8 cellular contexts compared by ENCODE assay signal in the genomic region with DNA sequence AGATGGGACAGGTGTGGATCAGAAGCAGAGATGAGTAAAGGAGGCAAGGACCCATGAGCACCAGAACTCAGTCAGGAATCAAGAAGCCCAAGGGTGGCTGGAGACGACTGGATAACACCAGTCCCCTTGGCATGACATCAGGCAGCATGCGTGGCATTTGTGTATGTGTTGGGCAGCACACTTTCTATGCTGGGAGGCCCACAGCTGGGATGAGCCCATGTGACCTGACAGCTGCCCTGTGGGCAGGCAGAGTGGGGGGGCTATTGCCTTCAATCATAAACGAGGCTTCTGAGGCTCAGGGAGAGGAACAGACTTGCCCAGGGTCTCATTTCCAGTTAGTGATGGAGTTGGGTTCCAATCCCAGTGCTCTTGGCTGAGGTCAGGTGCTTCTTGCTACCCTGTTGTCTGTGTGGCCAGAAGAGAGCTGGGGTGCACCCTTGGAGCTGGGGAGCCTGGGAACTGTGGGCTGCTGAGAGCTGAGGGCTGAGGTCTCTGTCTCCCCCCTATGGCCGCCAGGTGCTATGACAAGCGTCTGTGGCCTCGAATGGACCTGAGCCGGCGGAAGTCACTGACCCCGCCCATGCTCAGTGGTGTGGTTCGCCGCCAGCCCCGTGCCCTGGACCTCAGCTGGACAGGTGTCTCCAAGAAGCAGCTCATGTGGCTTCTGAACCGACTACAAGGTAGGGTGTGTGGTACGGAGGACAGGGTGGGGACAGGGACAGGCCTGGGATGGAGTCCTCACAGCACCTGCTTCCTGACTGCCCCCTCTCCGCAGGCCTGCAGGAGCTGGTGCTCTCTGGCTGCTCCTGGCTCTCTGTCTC. TPM values are rescaled to one million over a fixed set of nuclear protein-coding genes. Genes with fewer than 3 reads are reported as not detected.
DNase-seq lines count a peak whose midpoint lies in the region; ATAC-seq, FAIRE-seq and TF ChIP-seq lines count a peak whose summit lies in the region.

No MANE protein-coding gene starts in this region.

- TF ChIP-seq EP300 in H1 (IDR thresholded peaks at IDR 0.05; ENCODE audit: borderline replicate concordance in 1 of 2, low read depth in 2 of 2, low read length in 2 of 2) = no peak; a peak in 1 of 3 replicates
- no peak for TF ChIP-seq EP300 in stomach (IDR thresholded peaks at IDR 0.05)

- CTCF ChIA-PET in H1 (lab: Charles Lee; ENCODE audit: partially characterized antibody) = interaction anchor here (0.6 to 4.5 kb wide), 30 partner anchors 8 to 553 kb away, joined by 3 to 33 read pairs (median 4); partner anchors contain the start of gene STX4

- H3K4me3 ChIP-seq in H1 (ENCODE audit: extremely low read depth in 1 of 4, insufficient read depth in 2 of 4, low read depth in 3 of 4, low read length in 4 of 4) (0 out of 8 replicates have a peak overlapping the region, but pooled peaks of 2 of the 4 experiments have one; percentile 1 to 10), stomach (peak overlapping the region in 1 of 4 donors; percentile 2)

- TF ChIP-seq CTCF in H1 (IDR thresholded peaks at IDR 0.05; ENCODE audit: control extremely low read depth in 1 of 3, insufficient read depth in 1 of 3, low read depth in 1 of 3, low read length in 3 of 3) (peak; percentile 84 to 97 (median 93)), stomach (IDR thresholded peaks at IDR 0.05) (peak in 5 of 7 experiments; percentile 78 to 91 (median 83))

- POLR2A ChIA-PET in H1 (lab: Charles Lee; ENCODE audit: partially characterized antibody) = interaction anchor here (0.6 to 12.0 kb wide), 11 partner anchors 8 to 196 kb away, joined by 3 to 105 read pairs (median 4); partner anchors contain the start of genes FBXL19, KAT8, ORAI3 and SETD1A

- H2BK120ac ChIP-seq in H1 (replicated peaks; ENCODE audit: low read depth, low read length) = no peak overlapping the region

- H3K56ac ChIP-seq in H1 (replicated peaks; ENCODE audit: insufficient read length, low read depth, low read length) = no peak overlapping the region

- H4K20me1 ChIP-seq in H1 (replicated peaks in 1 of 2; ENCODE audit: control insufficient read depth in 1 of 2, insufficient read depth in 2 of 2, low read length in 2 of 2) = peaks cover 3 to 16% of the 10 kb centered on the region in 2 experiments

- peak; percentile 56 for ATAC-seq in GM18519 (IDR thresholded peaks at IDR 0.05; ENCODE audit: low FRiP score, unreplicated experiment)
- ATAC-seq in HG03066 (IDR thresholded peaks at IDR 0.05; ENCODE audit: low read depth, unreplicated experiment) = peak; percentile 91

- H3K36me3 ChIP-seq in H1 (ENCODE audit: control insufficient read depth in 2 of 4, insufficient read depth in 4 of 4, low read length in 3 of 4) (peaks cover 11 to 28% (median 14%) of the 10 kb centered on the region in 4 experiments; a peak in 7 of 8 replicates), stomach (peaks cover 0 to 72% (median 70%) of the 10 kb centered on the region in 4 donors)

- peak overlapping the region; percentile 48; the same call in 1 of the 2 replicates for H2BK5ac ChIP-seq in H1 (ENCODE audit: low read depth, low read length)

- H2AFZ ChIP-seq in H1 (ENCODE audit: low read length) = no peak overlapping the region

- no peak overlapping the region for H4K91ac ChIP-seq in H1 (replicated peaks; ENCODE audit: insufficient read length, low read length)

- H2AK5ac ChIP-seq in H1 (ENCODE audit: low read depth, low read length) = no peak overlapping the region

- H3K9me3 ChIP-seq in H1 (ENCODE audit: insufficient read depth in 2 of 2, low read depth in 1 of 2, low read length in 1 of 2) (no peaks in the 10 kb centered on the region), stomach (no peaks in the 10 kb centered on the region)

- 34% methylated on average over 13 of the region's 15 CpGs; no CpG with 5 or more reads in 1 of the 2 experiments for WGBS in H1 (ENCODE audit: extremely low coverage in 1 of 2, insufficient coverage in 1 of 2, insufficient read length in 1 of 2, insufficient replicate concordance in 2 of 2, low coverage in 1 of 2, low lambda C conversion rate in 2 of 2, missing lambda C conversion rate in 1 of 2), 2 experiments
- WGBS in stomach, 5 donors = 16 to 21% (median 20%) methylated on average over 14 to 15 of the region's 15 CpGs

- peak overlapping the region in 1 of 2 experiments; percentile 22; a peak in 1 of 4 replicates for H3K4me2 ChIP-seq in H1 (ENCODE audit: insufficient read depth in 1 of 2, low read depth in 2 of 2, low read length in 2 of 2)

- no peaks in the 10 kb centered on the region; a peak in 1 of 4 replicates for H3K79me2 ChIP-seq in H1 (ENCODE audit: control insufficient read depth in 1 of 2, insufficient read depth in 2 of 2, low read length in 2 of 2)

- TF ChIP-seq RAD21 in H1 (IDR thresholded peaks at IDR 0.05 in 1 of 2, conservative IDR thresholded peaks at IDR 0.05 in 1 of 2; ENCODE audit: low read depth in 2 of 2, low read length in 2 of 2) = peak; percentile 74 to 83

- H3K9ac ChIP-seq in H1 (replicated peaks in 1 of 4; ENCODE audit: extremely low read depth in 1 of 4, low read depth in 3 of 4, low read length in 3 of 4) = no peak overlapping the region

- no peak overlapping the region; the same call in 1 of the 2 replicates for H2BK12ac ChIP-seq in H1 (ENCODE audit: low read depth, low read length)

- no peak overlapping the region for H2BK15ac ChIP-seq in H1 (ENCODE audit: low read length)

- no peak overlapping the region for H3K14ac ChIP-seq in H1 (ENCODE audit: insufficient read length)

- H3K4me1 ChIP-seq in H1 (replicated peaks in 1 of 4; ENCODE audit: control insufficient read depth in 3 of 4, insufficient read depth in 4 of 4, low read length in 3 of 4) = peaks cover 0 to 13% (median 8%) of the 10 kb centered on the region in 4 experiments; a peak in 6 of 7 replicates
- peaks cover 7 to 30% (median 16%) of the 10 kb centered on the region in 4 donors for H3K4me1 ChIP-seq in stomach

- no peak overlapping the region for H3K23ac ChIP-seq in H1 (ENCODE audit: insufficient read length)

- H4K8ac ChIP-seq in H1 (ENCODE audit: extremely low read depth, insufficient read depth, low read length) = no peak overlapping the region

- no peak overlapping the region for H3K27ac ChIP-seq in H1 (ENCODE audit: low read depth, low read length)
- peak overlapping the region; percentile 9 to 73 (median 54) for H3K27ac ChIP-seq in stomach

- DNase-seq in AG20443 (ENCODE audit: low spot score) (peak; percentile 90), NCI-H345 treated with DMSO at 0.1 percent for 48 hours (lab: John Stamatoyannopoulos, UW; ENCODE audit: unreplicated experiment) (peak; percentile 34), H1 (ENCODE audit: low read depth in 1 of 2, low spot score in 2 of 2) (peak in 1 of 2 experiments; percentile 87), midbrain (lab: John Stamatoyannopoulos, UW) (peak; percentile 40), stomach (peak; percentile 84)
- peak; percentile 73 to 79 for DNase-seq in activated CD4-positive, alpha-beta T cell treated with anti-CD3 and anti-CD28 coated beads, Interleukin-2, amount 50 U/mL, for 48 hours

- H3K79me1 ChIP-seq in H1 (ENCODE audit: low read depth, low read length) = peaks cover 4% of the 10 kb centered on the region; the same call in 1 of the 2 replicates

- peak; percentile 55 for FAIRE-seq in H1 (lab: Jason Lieb, UNC)

- no peak overlapping the region for H3K18ac ChIP-seq in H1 (ENCODE audit: extremely low read depth, low read length)

- TF ChIP-seq POLR2A in H1 (IDR thresholded peaks at IDR 0.05; ENCODE audit: control extremely low read depth in 1 of 2, low read depth in 2 of 2, low read length in 2 of 2) (no peak), stomach (IDR thresholded peaks at IDR 0.05) (no peak)

- H2BK20ac ChIP-seq in H1 (ENCODE audit: low read length) = no peak overlapping the region

- intact Hi-C loops in stomach (cut with DNase I; ENCODE audit: low total_unique reads) = no loop called here

- H3K4ac ChIP-seq in H1 (replicated peaks; ENCODE audit: insufficient read length, low read depth, low read length) = no peak overlapping the region

- H4K5ac ChIP-seq in H1 (ENCODE audit: insufficient read length, low read depth, low read length) = no peak overlapping the region

- no peaks in the 10 kb centered on the region for H3K23me2 ChIP-seq in H1 (ENCODE audit: low read depth, low read length)

- H3K27me3 ChIP-seq in H1 (replicated peaks in 1 of 4; ENCODE audit: control insufficient read depth in 3 of 4, extremely low read depth in 1 of 4, insufficient read depth in 3 of 4, low read length in 3 of 4) (no peaks in the 10 kb centered on the region), stomach (no peaks in the 10 kb centered on the region)

RNA-seq across cellular contexts. Expression of gene ORAI3, which starts 7.1 kb away (rescaled TPM):
- total RNA-seq in H1 (2021; fragmentation: NEBNext Ultra II Directional; extraction: Animal tissue kit (Norgen Biotek cat#: 25700)) = 8.7 and 10.0 TPM in 2 replicates
- polyA plus RNA-seq in H1 (2011; rRNA removed) = 24.5 and 26.8 TPM in 2 replicates
- 15.8 TPM for polyA plus RNA-seq in H1 (2011; cell fraction: cytosol; rRNA removed)
- polyA plus RNA-seq in H1 (2011; cell fraction: nucleus; rRNA removed) = 15.7 TPM
- polyA plus RNA-seq in H1 (2012, experiment 1 of 2) = 6.0 to 11.3 TPM (median 9.0 TPM) in 4 replicates
- polyA plus RNA-seq in H1 (2012, experiment 2 of 2) = 10.6 TPM
- 10.8 TPM for polyA plus RNA-seq in H1 (2013, experiment 1 of 2)
- polyA plus RNA-seq in H1 (2013, experiment 2 of 2) = 13.1 TPM
- polyA minus RNA-seq in H1 (2011; rRNA and poly(A)+ RNA removed) = 11.8 and 13.4 TPM in 2 replicates
- 6.5 TPM for polyA minus RNA-seq in H1 (2011; cell fraction: cytosol; rRNA and poly(A)+ RNA removed)
- polyA minus RNA-seq in H1 (2011; cell fraction: nucleus; rRNA and poly(A)+ RNA removed) = 8.5 TPM
- 10 to 100 TPM in 2 of 5 donors, 1 to 10 TPM in 2, not detected in 1; 6.7 to 14.0 (median 11.2) TPM for total RNA-seq in stomach
- 10 to 100 TPM in 2 of 3 donors, 1 to 10 TPM in 1; 7.8 to 26.0 (median 10.5) TPM for polyA plus RNA-seq in stomach

RNA-seq across cellular contexts. Expression of gene SETD1A, which starts 15.7 kb away (rescaled TPM):
- 29.0 and 29.6 TPM in 2 replicates for total RNA-seq in H1 (2021; fragmentation: NEBNext Ultra II Directional; extraction: Animal tissue kit (Norgen Biotek cat#: 25700))
- polyA plus RNA-seq in H1 (2011; rRNA removed) = 4.8 and 8.3 TPM in 2 replicates
- polyA plus RNA-seq in H1 (2011; cell fraction: cytosol; rRNA removed) = 3.2 TPM
- 20.7 TPM for polyA plus RNA-seq in H1 (2011; cell fraction: nucleus; rRNA removed)
- 23.3 to 31.8 TPM (median 27.5 TPM) in 4 replicates for polyA plus RNA-seq in H1 (2012, experiment 1 of 2)
- 13.9 TPM for polyA plus RNA-seq in H1 (2012, experiment 2 of 2)
- 18.4 TPM for polyA plus RNA-seq in H1 (2013, experiment 1 of 2)
- polyA plus RNA-seq in H1 (2013, experiment 2 of 2) = 18.0 TPM
- polyA minus RNA-seq in H1 (2011; rRNA and poly(A)+ RNA removed) = 3.2 and 4.1 TPM in 2 replicates
- 8.7 TPM for polyA minus RNA-seq in H1 (2011; cell fraction: cytosol; rRNA and poly(A)+ RNA removed)
- polyA minus RNA-seq in H1 (2011; cell fraction: nucleus; rRNA and poly(A)+ RNA removed) = 9.1 TPM
- total RNA-seq in stomach = 10 to 100 TPM in 3 of 5 donors, 1 to 10 TPM in 2; 4.4 to 22.2 (median 19.2) TPM
- 1 to 10 TPM; 5.2 to 7.5 (median 5.9) TPM for polyA plus RNA-seq in stomach

RNA-seq across cellular contexts. Expression of gene FBXL19, which starts 18.4 kb away (rescaled TPM):
- 72.2 and 74.8 TPM in 2 replicates for total RNA-seq in H1 (2021; fragmentation: NEBNext Ultra II Directional; extraction: Animal tissue kit (Norgen Biotek cat#: 25700))
- polyA plus RNA-seq in H1 (2011; rRNA removed) (47.2 and 77.3 TPM in 2 replicates), stomach (10 to 100 TPM in 1 of 3 donors, 1 to 10 TPM in 2; 5.8 to 12.7 (median 8.2) TPM)
- 36.7 TPM for polyA plus RNA-seq in H1 (2011; cell fraction: cytosol; rRNA removed)
- polyA plus RNA-seq in H1 (2011; cell fraction: nucleus; rRNA removed) = 70.9 TPM
- polyA plus RNA-seq in H1 (2012, experiment 1 of 2) = 35.8 to 54.6 TPM (median 48.7 TPM) in 4 replicates
- 41.4 TPM for polyA plus RNA-seq in H1 (2012, experiment 2 of 2)
- 42.8 TPM for polyA plus RNA-seq in H1 (2013, experiment 1 of 2)
- 45.1 TPM for polyA plus RNA-seq in H1 (2013, experiment 2 of 2)
- 9.9 and 13.9 TPM in 2 replicates for polyA minus RNA-seq in H1 (2011; rRNA and poly(A)+ RNA removed)
- 46.6 TPM for polyA minus RNA-seq in H1 (2011; cell fraction: cytosol; rRNA and poly(A)+ RNA removed)
- 25.4 TPM for polyA minus RNA-seq in H1 (2011; cell fraction: nucleus; rRNA and poly(A)+ RNA removed)
- total RNA-seq in stomach = 100 to 1,000 TPM in 1 of 5 donors, 10 to 100 TPM in 1, 1 to 10 TPM in 3; 6.7 to 252 (median 9.7) TPM

RNA-seq across cellular contexts. Expression of gene HSD3B7, which starts 43.2 kb away (rescaled TPM):
- 2.9 and 3.1 TPM in 2 replicates for total RNA-seq in H1 (2021; fragmentation: NEBNext Ultra II Directional; extraction: Animal tissue kit (Norgen Biotek cat#: 25700))
- polyA plus RNA-seq in H1 (2011; rRNA removed) (6.6 and 9.8 TPM in 2 replicates), stomach (10 to 100 TPM in 1 of 3 donors, 1 to 10 TPM in 2; 4.3 to 19.5 (median 7.3) TPM)
- polyA plus RNA-seq in H1 (2011; cell fraction: cytosol; rRNA removed) = 5.6 TPM
- polyA plus RNA-seq in H1 (2011; cell fraction: nucleus; rRNA removed) = 9.9 TPM
- polyA plus RNA-seq in H1 (2012, experiment 1 of 2) = 1.2 to 4.1 TPM (median 3.8 TPM) in 4 replicates
- 5.2 TPM for polyA plus RNA-seq in H1 (2012, experiment 2 of 2)
- 2.6 TPM for polyA plus RNA-seq in H1 (2013, experiment 1 of 2)
- 2.5 TPM for polyA plus RNA-seq in H1 (2013, experiment 2 of 2)
- polyA minus RNA-seq in H1 (2011; rRNA and poly(A)+ RNA removed) = 2.3 and 2.9 TPM in 2 replicates
- 1.7 TPM for polyA minus RNA-seq in H1 (2011; cell fraction: cytosol; rRNA and poly(A)+ RNA removed)
- 2.2 TPM for polyA minus RNA-seq in H1 (2011; cell fraction: nucleus; rRNA and poly(A)+ RNA removed)
- 10 to 100 TPM in 3 of 5 donors, 1 to 10 TPM in 2; 2.9 to 52.7 (median 13.4) TPM for total RNA-seq in stomach

RNA-seq across cellular contexts. Expression of gene CTF1, which starts 45.4 kb away (rescaled TPM):
- 0.77 and 0.97 TPM in 2 replicates for total RNA-seq in H1 (2021; fragmentation: NEBNext Ultra II Directional; extraction: Animal tissue kit (Norgen Biotek cat#: 25700))
- polyA plus RNA-seq in H1 (2011; rRNA removed) = 3.4 and 5.0 TPM in 2 replicates
- polyA plus RNA-seq in H1 (2011; cell fraction: cytosol; rRNA removed) = 1.3 TPM
- polyA plus RNA-seq in H1 (2011; cell fraction: nucleus; rRNA removed) = 3.2 TPM
- 0.50 to 1.1 TPM (median 1.00 TPM) in 4 replicates for polyA plus RNA-seq in H1 (2012, experiment 1 of 2)
- 1.0 TPM for polyA plus RNA-seq in H1 (2012, experiment 2 of 2)
- 1.3 TPM for polyA plus RNA-seq in H1 (2013, experiment 1 of 2)
- 1.6 TPM for polyA plus RNA-seq in H1 (2013, experiment 2 of 2)
- polyA minus RNA-seq in H1 (2011; rRNA and poly(A)+ RNA removed) = 0.71 and 1.3 TPM in 2 replicates
- polyA minus RNA-seq in H1 (2011; cell fraction: cytosol; rRNA and poly(A)+ RNA removed) = 0.66 TPM
- 2.3 TPM for polyA minus RNA-seq in H1 (2011; cell fraction: nucleus; rRNA and poly(A)+ RNA removed)
- 1 to 10 TPM in 1 of 5 donors, under 1 TPM in 2, not detected in 2; 0.29 to 2.3 (median 0.55) TPM for total RNA-seq in stomach
- 1 to 10 TPM; 2.1 to 4.5 (median 2.9) TPM for polyA plus RNA-seq in stomach
